7 cellular contexts compared by ENCODE assay signal in genomic region chr1:43366601-43367025, GRCh38. TPM values are rescaled to one million over a fixed set of nuclear protein-coding genes. Genes with fewer than 3 reads are reported as not detected.
DNase-seq lines count a peak whose midpoint lies in the region; ATAC-seq and TF ChIP-seq lines count a peak whose summit lies in the region.

No MANE protein-coding gene starts in this region.

- no peak for DNase-seq in HFF-Myc (ENCODE audit: extremely low read depth, low read depth)
- no peak for DNase-seq in activated CD8-positive, alpha-beta T cell treated with anti-CD3 and anti-CD28 coated beads for 36 hours
- no peak for DNase-seq in stimulated activated effector memory CD8-positive, alpha-beta T cell treated with anti-CD3 and anti-CD28 coated beads, Interleukin-12 subunit alpha, Interleukin-12 subunit beta, amount 100 ng/mL, for 72 hours (ENCODE audit: low spot score in 2 of 2)
- DNase-seq in NCI-H1417 (lab: John Stamatoyannopoulos, UW), result no peak
- no peak for DNase-seq in erythroblast (lab: John Stamatoyannopoulos, UW)

- no peak for ATAC-seq in activated CD8-positive, alpha-beta T cell treated with anti-CD3 and anti-CD28 coated beads for 36 hours
- no peak for ATAC-seq in stimulated activated effector memory CD8-positive, alpha-beta T cell treated with anti-CD3 and anti-CD28 coated beads, Interleukin-12 subunit alpha, Interleukin-12 subunit beta, amount 100 ng/mL, for 72 hours
- ATAC-seq in GM21515 (IDR thresholded peaks at IDR 0.05; ENCODE audit: unreplicated experiment), result no peak

- peak overlapping the region; percentile 47 for H3K9ac ChIP-seq in iPS-15b (ENCODE audit: low read depth, low read length)

- POLR2A ChIA-PET in activated CD8-positive, alpha-beta T cell treated with anti-CD3 and anti-CD28 coated beads for 36 hours (lab: Charles Lee), result interaction anchor here (0.7 to 3.7 kb wide), 6 partner anchors 8 to 578 kb away, joined by 3 to 29 read pairs (median 6); partner anchors contain the start of genes CDC20, MED8 and SZT2

- peaks cover 36% of the 10 kb centered on the region for H3K4me1 Mint-ChIP-seq in activated CD8-positive, alpha-beta T cell treated with anti-CD3 and anti-CD28 coated beads for 36 hours (ENCODE audit: low read depth)
- H3K4me1 Mint-ChIP-seq in stimulated activated effector memory CD8-positive, alpha-beta T cell treated with anti-CD3 and anti-CD28 coated beads, Interleukin-12 subunit alpha, Interleukin-12 subunit beta, amount 100 ng/mL, for 72 hours, result peaks cover 47% of the 10 kb centered on the region

- peaks cover 51% of the 10 kb centered on the region for H3K36me3 Mint-ChIP-seq in activated CD8-positive, alpha-beta T cell treated with anti-CD3 and anti-CD28 coated beads for 36 hours (ENCODE audit: low read depth)
- H3K36me3 Mint-ChIP-seq in stimulated activated effector memory CD8-positive, alpha-beta T cell treated with anti-CD3 and anti-CD28 coated beads, Interleukin-12 subunit alpha, Interleukin-12 subunit beta, amount 100 ng/mL, for 72 hours, result peaks cover 63% of the 10 kb centered on the region

- H3K27me3 Mint-ChIP-seq in activated CD8-positive, alpha-beta T cell treated with anti-CD3 and anti-CD28 coated beads for 36 hours, result no peaks in the 10 kb centered on the region

- peak overlapping the region; percentile 89 for H3K27ac Mint-ChIP-seq in activated CD8-positive, alpha-beta T cell treated with anti-CD3 and anti-CD28 coated beads for 36 hours
- peak overlapping the region; percentile 94 for H3K27ac Mint-ChIP-seq in stimulated activated effector memory CD8-positive, alpha-beta T cell treated with anti-CD3 and anti-CD28 coated beads, Interleukin-12 subunit alpha, Interleukin-12 subunit beta, amount 100 ng/mL, for 72 hours

- TF ChIP-seq POLR2A in erythroblast (IDR thresholded peaks at IDR 0.05; ENCODE audit: low read length), result no peak

- H3K4me1 ChIP-seq in iPS-15b (ENCODE audit: control insufficient read depth, insufficient read depth, low read length), result peaks cover 7% of the 10 kb centered on the region

- CTCF ChIA-PET in activated CD8-positive, alpha-beta T cell treated with anti-CD3 and anti-CD28 coated beads for 36 hours (lab: Charles Lee), result no interaction called here

- peak overlapping the region; percentile 95 for H3K4me3 Mint-ChIP-seq in activated CD8-positive, alpha-beta T cell treated with anti-CD3 and anti-CD28 coated beads for 36 hours
- H3K4me3 Mint-ChIP-seq in stimulated activated effector memory CD8-positive, alpha-beta T cell treated with anti-CD3 and anti-CD28 coated beads, Interleukin-12 subunit alpha, Interleukin-12 subunit beta, amount 100 ng/mL, for 72 hours, result peak overlapping the region; percentile 96

- peaks cover 26% of the 10 kb centered on the region for H3K36me3 ChIP-seq in iPS-15b (ENCODE audit: control insufficient read depth, insufficient read depth, low read length)

- no peak for TF ChIP-seq CTCF in HFF-Myc (IDR thresholded peaks at IDR 0.05; ENCODE audit: low read depth, low read length, missing control alignments)
- TF ChIP-seq CTCF in activated CD8-positive, alpha-beta T cell treated with anti-CD3 and anti-CD28 coated beads for 36 hours (IDR thresholded peaks at IDR 0.05), result no peak

- H3K9me3 Mint-ChIP-seq in activated CD8-positive, alpha-beta T cell treated with anti-CD3 and anti-CD28 coated beads for 36 hours, result no peaks in the 10 kb centered on the region
- no peaks in the 10 kb centered on the region for H3K9me3 Mint-ChIP-seq in stimulated activated effector memory CD8-positive, alpha-beta T cell treated with anti-CD3 and anti-CD28 coated beads, Interleukin-12 subunit alpha, Interleukin-12 subunit beta, amount 100 ng/mL, for 72 hours

- intact Hi-C loops in activated CD8-positive, alpha-beta T cell treated with anti-CD3 and anti-CD28 coated beads for 36 hours (cut with micrococcal nuclease), result no loop called here

- H3K27me3 ChIP-seq in iPS-15b (ENCODE audit: control insufficient read depth, insufficient read depth, low read length), result no peaks in the 10 kb centered on the region

- no peaks in the 10 kb centered on the region for H3K9me3 ChIP-seq in iPS-15b (ENCODE audit: control insufficient read depth, insufficient read depth, low read length)

- peak overlapping the region; percentile 63 for H3K4me3 ChIP-seq in HFF-Myc (replicated peaks; ENCODE audit: low read depth, low read length)
- H3K4me3 ChIP-seq in iPS-15b (ENCODE audit: low read depth, low read length), result peak overlapping the region; percentile 84

RNA-seq across cellular contexts. Expression of gene ELOVL1, which starts 1.2 kb away (rescaled TPM):
- 10 to 100 TPM; 45.4 to 49.2 TPM for total RNA-seq in activated CD8-positive, alpha-beta T cell treated with anti-CD3 and anti-CD28 coated beads for 36 hours

RNA-seq across cellular contexts. Expression of gene CDC20, which starts 7.8 kb away (rescaled TPM):
- total RNA-seq in activated CD8-positive, alpha-beta T cell treated with anti-CD3 and anti-CD28 coated beads for 36 hours, result 100 to 1,000 TPM; 160 to 167 TPM

RNA-seq across cellular contexts. Expression of gene MED8, which starts 23.0 kb away (rescaled TPM):
- total RNA-seq in activated CD8-positive, alpha-beta T cell treated with anti-CD3 and anti-CD28 coated beads for 36 hours, result 10 to 100 TPM; 33.5 to 34.5 TPM

RNA-seq across cellular contexts. Expression of gene SZT2, which starts 23.1 kb away (rescaled TPM):
- total RNA-seq in activated CD8-positive, alpha-beta T cell treated with anti-CD3 and anti-CD28 coated beads for 36 hours, result 10 to 100 TPM; 30.1 to 33.3 TPM

RNA-seq across cellular contexts. Expression of gene MPL, which starts 29.0 kb away (rescaled TPM):
- not detected for total RNA-seq in activated CD8-positive, alpha-beta T cell treated with anti-CD3 and anti-CD28 coated beads for 36 hours
